In genomic region chr22:25098445-25099081, GRCh38 we compare ENCODE assay signal across 22 cellular contexts.
DNase-seq lines count a peak whose midpoint lies in the region; ATAC-seq and TF ChIP-seq lines count a peak whose summit lies in the region.
"Had no signal": no experiment of that assay in that cellular context is flagged by ENCODE, and none has a peak within 500 bp of the region (broad histone marks: within the 10 kb centered on the region; RNA-seq: fewer than 3 reads in every experiment).

No MANE protein-coding gene starts in this region.

- no peak overlapping the region for H2BK5ac ChIP-seq in H9 (ENCODE audit: insufficient read length, low read length)

- H3K56ac ChIP-seq in H9 (ENCODE audit: insufficient read length, low read depth, low read length) = no peak overlapping the region

- H2BK20ac ChIP-seq in H9 (ENCODE audit: low read depth, low read length, poor library complexity, severe bottlenecking) = no peak overlapping the region

- H3K4me1 Mint-ChIP-seq in H9 (peaks cover 28 to 39% of the 10 kb centered on the region in 2 experiments), WTC11 (peaks cover 12% of the 10 kb centered on the region)

- H2AK5ac ChIP-seq in H9 (ENCODE audit: insufficient read length, low read length) = no peak overlapping the region

- no peak overlapping the region for H4K91ac ChIP-seq in H9 (ENCODE audit: insufficient read length, low read depth, low read length)

- no peaks in the 10 kb centered on the region for H4K20me1 ChIP-seq in H9 (ENCODE audit: control insufficient read depth, insufficient read depth, insufficient read length)
- H4K20me1 ChIP-seq: BLaER1 had no signal

- no peaks in the 10 kb centered on the region for H3K79me2 ChIP-seq in H9 (ENCODE audit: insufficient read depth, low read length)

- peak overlapping the region in 2 of 3 experiments; percentile 63 to 71; a peak in 1 of 7 replicates for H3K27ac Mint-ChIP-seq in H9
- H3K27ac Mint-ChIP-seq in WTC11 = no peak overlapping the region
- H3K27ac Mint-ChIP-seq: CD8-positive, alpha-beta T cell had no signal

- no peak overlapping the region for H2BK12ac ChIP-seq in H9 (ENCODE audit: insufficient read length, low read depth, low read length)

- CTCF ChIA-PET in WTC11 (lab: Charles Lee) = interaction anchor here (1.3 to 1.7 kb wide), 2 partner anchors 13 to 17 kb away, joined by 4 read pairs; no protein-coding TSS in a partner anchor

- POLR2A ChIA-PET in WTC11 (lab: Charles Lee) = no interaction called here

- H3K36me3 Mint-ChIP-seq in H9 (ENCODE audit: insufficient read depth in 1 of 3, low read depth in 3 of 3) (no peaks in the 10 kb centered on the region; a peak in 1 of 7 replicates), WTC11 (no peaks in the 10 kb centered on the region)
- H3K36me3 Mint-ChIP-seq: CD8-positive, alpha-beta T cell had no signal

- no peak overlapping the region for H3T11ph ChIP-seq in H9 (ENCODE audit: low read length)

- H4K5ac ChIP-seq in H9 (ENCODE audit: insufficient read length, low read depth, low read length) = no peak overlapping the region

- no CpG with 5 or more reads among the region's 9 CpGs for WGBS in H9 (ENCODE audit: extremely low coverage, insufficient read length, low lambda C conversion rate)

- H3K9me3 Mint-ChIP-seq in H9 (no peaks in the 10 kb centered on the region), WTC11 (no peaks in the 10 kb centered on the region)
- H3K9me3 Mint-ChIP-seq: CD8-positive, alpha-beta T cell had no signal

- H2BK15ac ChIP-seq in H9 (ENCODE audit: low read depth, low read length) = no peak overlapping the region

- H4K8ac ChIP-seq in H9 (replicated peaks; ENCODE audit: insufficient read length, low read depth, low read length) = no peak overlapping the region

- no peak overlapping the region for H2AFZ ChIP-seq in H9 (ENCODE audit: low read length)

- no peak overlapping the region for H2BK120ac ChIP-seq in H9 (ENCODE audit: low read depth, low read length, poor library complexity, severe bottlenecking)

- no peak overlapping the region for H3K9ac ChIP-seq in H9 (ENCODE audit: extremely low read depth, insufficient read length, low read length)
- H3K9ac ChIP-seq: BLaER1, SK-N-SH had no signal

- H3K9me3 ChIP-seq in H9 (ENCODE audit: control insufficient read depth, low read depth, low read length) = no peaks in the 10 kb centered on the region
- H3K9me3 ChIP-seq: BLaER1, SK-N-SH had no signal

- no peak overlapping the region for H3K4ac ChIP-seq in H9 (ENCODE audit: low read depth, low read length)

- peak overlapping the region; percentile 45 for H3K14ac ChIP-seq in H9 (ENCODE audit: insufficient read depth, low read length)

- no peak for TF ChIP-seq CTCF in H9 (conservative IDR thresholded peaks at IDR 0.05)
- no peak for TF ChIP-seq CTCF in WTC11 (IDR thresholded peaks at IDR 0.05)
- TF ChIP-seq CTCF in coronary artery (IDR thresholded peaks at IDR 0.05) = no peak

- H3K27me3 Mint-ChIP-seq in H9 (ENCODE audit: low read depth) (no peaks in the 10 kb centered on the region), WTC11 (ENCODE audit: low read depth) (no peaks in the 10 kb centered on the region)

- H3K4me1 ChIP-seq in H9 (ENCODE audit: insufficient read depth, low read length) = peaks cover 3% of the 10 kb centered on the region; the same call in 1 of the 2 replicates

- no peak overlapping the region for H3K4me3 ChIP-seq in coronary artery
- H3K4me3 ChIP-seq: BLaER1 had no signal

- H3K27me3 ChIP-seq in H9 (ENCODE audit: insufficient read depth, low read length) = no peaks in the 10 kb centered on the region
- H3K27me3 ChIP-seq: BLaER1 had no signal

- H3K18ac ChIP-seq in H9 (ENCODE audit: insufficient read length, low read depth, low read length) = no peak overlapping the region

- H3K4me2 ChIP-seq in H9 (ENCODE audit: insufficient read depth, insufficient read length, low read length) = no peak overlapping the region
- H3K4me2 ChIP-seq: BLaER1, SK-N-SH had no signal

- no peaks in the 10 kb centered on the region for H3K23me2 ChIP-seq in H9 (ENCODE audit: insufficient read length, low read depth, low read length, poor library complexity, severe bottlenecking)

- H3K27ac ChIP-seq in H9 (ENCODE audit: insufficient read length, low read depth, low read length) (no peak overlapping the region), coronary artery (peak overlapping the region; percentile 41 to 81)
- H3K27ac ChIP-seq: BLaER1 had no signal

- DNase-seq in H9 (no peak), WTC11 (ENCODE audit: low spot score) (no peak), coronary artery (ENCODE audit: low spot score) (no peak), putamen (ENCODE audit: low spot score) (peak; percentile 77), amniotic stem cell (lab: John Stamatoyannopoulos, UW) (no peak), kidney glomerular epithelial cell (lab: John Stamatoyannopoulos, UW) (no peak)
- no peak for DNase-seq in activated effector memory CD4-positive, alpha-beta T cell treated with Interleukin-2 at 50 U/mL for 16 hours
- DNase-seq: Calu3; CD8-positive, alpha-beta T cell; DMS53; EL; IMR-90; Karpas-422; NCI-H1092 treated with DMSO at 0.1 percent for 48 hours; NCI-H2081 treated with DMSO at 0.1 percent for 48 hours; NCI-H510A; NCI-H774; RPMI8226; SHP77 treated with DMSO at 0.1 percent for 48 hours; SK-N-SH had no signal

- H3K23ac ChIP-seq in H9 (ENCODE audit: insufficient read length, low read depth, low read length) = no peak overlapping the region

- ATAC-seq in WTC11 (peak; percentile 39), GM18909 (IDR thresholded peaks at IDR 0.05; ENCODE audit: poor library complexity, unreplicated experiment) (no peak)
- ATAC-seq: CD8-positive, alpha-beta T cell had no signal

- no peak overlapping the region; a peak in 1 of 5 replicates for H3K4me3 Mint-ChIP-seq in H9
- H3K4me3 Mint-ChIP-seq in WTC11 = no peak overlapping the region
- H3K4me3 Mint-ChIP-seq: CD8-positive, alpha-beta T cell had no signal

- H3K79me1 ChIP-seq in H9 (ENCODE audit: insufficient read depth, low read depth, low read length, poor library complexity, severe bottlenecking) = no peaks in the 10 kb centered on the region

TF ChIP-seq in WTC11, 78 proteins besides CTCF, POLR2A, EP300 and RAD21:
- TF ChIP-seq CREB1 (CRISPR knock-in tag; IDR thresholded peaks at IDR 0.05) (no peak), ZNF423 (CRISPR knock-in tag; IDR thresholded peaks at IDR 0.05) (0 out of 2 replicates have a peak, but pooled peaks have one; percentile 22)
